In the genomic region with DNA sequence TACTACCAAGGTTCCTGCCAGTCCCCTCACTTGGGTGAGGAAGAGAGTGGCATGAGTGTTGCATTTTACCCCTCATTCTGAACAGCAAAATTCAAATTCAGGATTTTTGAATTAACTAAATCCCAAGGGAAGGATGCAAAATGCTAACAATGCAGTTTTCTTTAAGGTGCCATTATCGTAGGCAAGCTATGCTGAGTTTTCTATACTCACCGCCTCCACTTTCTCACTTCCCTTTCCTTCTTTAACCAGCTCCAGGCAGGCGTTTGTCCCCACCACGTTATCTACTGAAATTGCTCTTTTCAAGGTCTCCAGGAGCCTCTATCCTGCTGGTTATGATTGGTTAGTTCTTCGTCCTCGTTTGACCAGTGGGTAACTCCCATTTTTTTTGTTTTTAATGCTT, we compare ENCODE assay signal across 19 cellular contexts. TPM values are rescaled to one million over a fixed set of nuclear protein-coding genes. Genes with fewer than 3 reads are reported as not detected.
DNase-seq lines count a peak whose midpoint lies in the region; ATAC-seq and TF ChIP-seq lines count a peak whose summit lies in the region.
"Had no signal": no experiment of that assay in that cellular context is flagged by ENCODE, and none has a peak within 500 bp of the region (broad histone marks: within the 10 kb centered on the region; RNA-seq: fewer than 3 reads in every experiment).

No MANE protein-coding gene starts in this region.

- H3K36me3 Mint-ChIP-seq in activated T-helper 1 cell treated with anti-CD3 and anti-CD28 coated beads, Interleukin-12 subunit alpha, Interleukin-12 subunit beta, Interleukin-2, Interleukin-4 antibody, amounts not matched to agents 30 ng/mL and 10 ng/mL and 1 ng/mL, durations not matched to agents 14 hours and 24 hours and 36 hours (ENCODE audit: low read depth): no peaks in the 10 kb centered on the region
- H3K36me3 Mint-ChIP-seq: activated naive CD4-positive, alpha-beta T cell treated with anti-CD3 and anti-CD28 coated beads, Interleukin-2, amount 50 U/mL, for 24 hours had no signal

- H3K4me1 ChIP-seq in sigmoid colon (peaks cover 0 to 6% (median 2%) of the 10 kb centered on the region in 4 donors), lower lobe of right lung (no peaks in the 10 kb centered on the region)
- H3K4me1 ChIP-seq: esophagus squamous epithelium had no signal

- H3K36me3 ChIP-seq in sigmoid colon (no peaks in the 10 kb centered on the region), lower lobe of right lung (no peaks in the 10 kb centered on the region)
- H3K36me3 ChIP-seq: esophagus squamous epithelium, thoracic aorta had no signal

- ATAC-seq in GM18498 (IDR thresholded peaks at IDR 0.05; ENCODE audit: unreplicated experiment) (peak; percentile 83), GM19438 (IDR thresholded peaks at IDR 0.05; ENCODE audit: low read depth, unreplicated experiment) (peak; percentile 70), HG02763 (IDR thresholded peaks at IDR 0.05; ENCODE audit: unreplicated experiment) (peak; percentile 94), HG03565 (IDR thresholded peaks at IDR 0.05; ENCODE audit: unreplicated experiment) (peak; percentile 91), lower lobe of right lung (no peak)
- ATAC-seq: mucosa of descending colon had no signal

- no peak for TF ChIP-seq EP300 in sigmoid colon (IDR thresholded peaks at IDR 0.05)

- no peak for TF ChIP-seq POLR2A in sigmoid colon (IDR thresholded peaks at IDR 0.05)

- no peak for TF ChIP-seq CTCF in sigmoid colon (IDR thresholded peaks at IDR 0.05)
- TF ChIP-seq CTCF in lower lobe of right lung (IDR thresholded peaks at IDR 0.05): no peak

- WGBS in sigmoid colon, 2 donors: 55 to 66% methylated on average over 6 of the region's 6 CpGs

- H3K27ac ChIP-seq in sigmoid colon (no peak overlapping the region), lower lobe of right lung (no peak overlapping the region)
- H3K27ac ChIP-seq: esophagus squamous epithelium, PC-9, thoracic aorta had no signal

- H3K27ac Mint-ChIP-seq in activated T-helper 1 cell treated with anti-CD3 and anti-CD28 coated beads, Interleukin-12 subunit alpha, Interleukin-12 subunit beta, Interleukin-2, Interleukin-4 antibody, amounts not matched to agents 30 ng/mL and 10 ng/mL and 1 ng/mL, durations not matched to agents 14 hours and 24 hours and 36 hours: no peak overlapping the region
- H3K27ac Mint-ChIP-seq: activated naive CD4-positive, alpha-beta T cell treated with anti-CD3 and anti-CD28 coated beads, Interleukin-2, amount 50 U/mL, for 24 hours had no signal

- H3K4me3 ChIP-seq in sigmoid colon (no peak overlapping the region), lower lobe of right lung (no peak overlapping the region)
- H3K4me3 ChIP-seq: esophagus squamous epithelium, mucosa of descending colon, PC-9, thoracic aorta had no signal

- intact Hi-C loops in activated T-helper 1 cell treated with anti-CD3 and anti-CD28 coated beads, Interleukin-12 subunit alpha, Interleukin-12 subunit beta, Interleukin-2, Interleukin-4 antibody, amounts not matched to agents 30 ng/mL and 10 ng/mL and 1 ng/mL, durations not matched to agents 14 hours and 24 hours and 36 hours (cut with micrococcal nuclease): no loop called here
- intact Hi-C loops in sigmoid colon (cut with DNase I) (no loop called here), lower lobe of right lung (cut with DNase I) (no loop called here)

- no peak overlapping the region for H3K4me3 Mint-ChIP-seq in activated T-helper 1 cell treated with anti-CD3 and anti-CD28 coated beads, Interleukin-12 subunit alpha, Interleukin-12 subunit beta, Interleukin-2, Interleukin-4 antibody, amounts not matched to agents 30 ng/mL and 10 ng/mL and 1 ng/mL, durations not matched to agents 14 hours and 24 hours and 36 hours
- H3K4me3 Mint-ChIP-seq: activated naive CD4-positive, alpha-beta T cell treated with anti-CD3 and anti-CD28 coated beads, Interleukin-2, amount 50 U/mL, for 24 hours; central memory CD8-positive, alpha-beta T cell had no signal

- no peaks in the 10 kb centered on the region for H3K27me3 ChIP-seq in sigmoid colon
- no peaks in the 10 kb centered on the region for H3K27me3 ChIP-seq in lower lobe of right lung (ENCODE audit: low read depth)
- H3K27me3 ChIP-seq: esophagus squamous epithelium had no signal

- H3K9me3 Mint-ChIP-seq in activated T-helper 1 cell treated with anti-CD3 and anti-CD28 coated beads, Interleukin-12 subunit alpha, Interleukin-12 subunit beta, Interleukin-2, Interleukin-4 antibody, amounts not matched to agents 30 ng/mL and 10 ng/mL and 1 ng/mL, durations not matched to agents 14 hours and 24 hours and 36 hours: no peaks in the 10 kb centered on the region
- H3K9me3 Mint-ChIP-seq: activated naive CD4-positive, alpha-beta T cell treated with anti-CD3 and anti-CD28 coated beads, Interleukin-2, amount 50 U/mL, for 24 hours had no signal

- H3K27me3 Mint-ChIP-seq in activated T-helper 1 cell treated with anti-CD3 and anti-CD28 coated beads, Interleukin-12 subunit alpha, Interleukin-12 subunit beta, Interleukin-2, Interleukin-4 antibody, amounts not matched to agents 30 ng/mL and 10 ng/mL and 1 ng/mL, durations not matched to agents 14 hours and 24 hours and 36 hours (ENCODE audit: insufficient read depth): peaks cover 2% of the 10 kb centered on the region
- H3K27me3 Mint-ChIP-seq: central memory CD8-positive, alpha-beta T cell had no signal

- H3K9me3 ChIP-seq in sigmoid colon: no peaks in the 10 kb centered on the region
- no peaks in the 10 kb centered on the region for H3K9me3 ChIP-seq in lower lobe of right lung
- H3K9me3 ChIP-seq: esophagus squamous epithelium, mucosa of descending colon, thoracic aorta had no signal

- no peaks in the 10 kb centered on the region for H3K4me1 Mint-ChIP-seq in activated T-helper 1 cell treated with anti-CD3 and anti-CD28 coated beads, Interleukin-12 subunit alpha, Interleukin-12 subunit beta, Interleukin-2, Interleukin-4 antibody, amounts not matched to agents 30 ng/mL and 10 ng/mL and 1 ng/mL, durations not matched to agents 14 hours and 24 hours and 36 hours (ENCODE audit: low read depth)
- H3K4me1 Mint-ChIP-seq: activated naive CD4-positive, alpha-beta T cell treated with anti-CD3 and anti-CD28 coated beads, Interleukin-2, amount 50 U/mL, for 24 hours; central memory CD8-positive, alpha-beta T cell had no signal

- DNase-seq in activated T-helper 1 cell treated with anti-CD3 and anti-CD28 coated beads, Interleukin-12 subunit alpha, Interleukin-12 subunit beta, Interleukin-2, Interleukin-4 antibody, amounts not matched to agents 30 ng/mL and 10 ng/mL and 1 ng/mL, durations not matched to agents 14 hours and 24 hours and 36 hours (ENCODE audit: low spot score): no peak
- DNase-seq in sigmoid colon (no peak), NCI-H2227 (lab: John Stamatoyannopoulos, UW; ENCODE audit: unreplicated experiment) (no peak), lower lobe of right lung (no peak)
- DNase-seq: AML-193, esophagus squamous epithelium, GOT3, mucosa of descending colon, NCI-H2029 treated with DMSO at 0.1 percent for 48 hours, PC-9 had no signal

RNA-seq across cellular contexts. Expression of a gene that starts 1.8 kb away (rescaled TPM):
- not detected in 2 replicates for total RNA-seq in activated T-helper 1 cell treated with anti-CD3 and anti-CD28 coated beads, Interleukin-12 subunit alpha, Interleukin-12 subunit beta, Interleukin-2, Interleukin-4 antibody, amounts not matched to agents 30 ng/mL and 10 ng/mL and 1 ng/mL, durations not matched to agents 14 hours and 24 hours and 36 hours
- total RNA-seq in sigmoid colon: 1 to 10 TPM in 2 of 4 donors, under 1 TPM in 2; 0.33 to 1.1 (median 1.0) TPM
- polyA plus RNA-seq in sigmoid colon: under 1 TPM in 1 of 3 donors, not detected in 2; 0.12 TPM
- not detected for total RNA-seq in lower lobe of right lung
- total RNA-seq: activated CD8-positive, alpha-beta memory T cell treated with anti-CD3 and anti-CD28 coated beads for 36 hours; esophagus squamous epithelium; PC-9; T-helper 2 cell treated with Interferon-gamma antibody and Interleukin-4, amounts not matched to agents 100 ng/mL and 5 ng/mL, for 36 hours had no signal

Comparison
In these comparisons a context has a peak if more than half of its experiments do, and no peak if none do; other contexts are left out.
1. ATAC-seq: peak in GM18498 (single experiment), GM19438 (single experiment), HG02763 (single experiment) and HG03565 (single experiment); none in lower lobe of right lung (0 of 2).